ENCODE assay signal across 9 cellular contexts in genomic region chr3:122572940-122573412, GRCh38. TPM values are rescaled to one million over a fixed set of nuclear protein-coding genes. Genes with fewer than 3 reads are reported as not detected.
A peak's percentile ranks its signal among the peaks of the same experiment; 100 is the strongest.
DNase-seq lines count a peak whose midpoint lies in the region; ATAC-seq, FAIRE-seq and TF ChIP-seq lines count a peak whose summit lies in the region.
"Had no signal": no experiment of that assay in that cellular context is flagged by ENCODE, and none has a peak within 500 bp of the region (broad histone marks: within the 10 kb centered on the region; RNA-seq: fewer than 3 reads in every experiment).

No MANE protein-coding gene starts in this region.

- peak overlapping the region; percentile 31; the same call in 2 of the 3 replicates for H3K4me2 ChIP-seq in A549
- no peak overlapping the region for H3K4me2 ChIP-seq in astrocyte (ENCODE audit: low read length)

- H3K27ac Mint-ChIP-seq in astrocyte (ENCODE audit: unreplicated experiment), result peak overlapping the region; percentile 34
- H3K27ac Mint-ChIP-seq in naive B cell, result peak overlapping the region; percentile 94 to 99 (median 97)
- H3K27ac Mint-ChIP-seq: brain had no signal

- H3K27me3 Mint-ChIP-seq in astrocyte (ENCODE audit: low read depth, unreplicated experiment) (no peaks in the 10 kb centered on the region), naive B cell (no peaks in the 10 kb centered on the region)

- H3K4me3 ChIP-seq in A549, result no peak overlapping the region
- H3K4me3 ChIP-seq in astrocyte (ENCODE audit: insufficient read depth, low read depth, low read length), result no peak overlapping the region
- H3K4me3 ChIP-seq in aorta (ENCODE audit: low read length in 2 of 2), result no peak overlapping the region
- no peak overlapping the region for H3K4me3 ChIP-seq in dorsolateral prefrontal cortex

- H3K36me3 Mint-ChIP-seq in astrocyte (ENCODE audit: low read depth, unreplicated experiment) (peaks cover 39% of the 10 kb centered on the region), naive B cell (peaks cover 7 to 11% of the 10 kb centered on the region in 2 donors)
- H3K36me3 Mint-ChIP-seq: brain had no signal

- TF ChIP-seq RAD21 in A549 (conservative IDR thresholded peaks at IDR 0.05 in 1 of 2, IDR thresholded peaks at IDR 0.05 in 1 of 2), result no peak

- H3K9me3 Mint-ChIP-seq in astrocyte (ENCODE audit: unreplicated experiment), result no peaks in the 10 kb centered on the region
- H3K9me3 Mint-ChIP-seq in naive B cell, result peaks cover 0 to 4% (median 2%) of the 10 kb centered on the region in 7 donors
- H3K9me3 Mint-ChIP-seq: brain had no signal

- FAIRE-seq in A549 (lab: Jason Lieb, UNC) (no peak), astrocyte (lab: Jason Lieb, UNC) (peak; percentile 26)

- DNase-seq in A549 (ENCODE audit: low read depth in 1 of 2, low spot score in 1 of 2) (peak in 1 of 2 experiments; percentile 43), GM20000 (ENCODE audit: low spot score) (peak; percentile 54), NCI-H69 (lab: John Stamatoyannopoulos, UW) (peak; percentile 22), astrocyte (ENCODE audit: low read depth) (peak; percentile 3), naive B cell (peak; percentile 57), RKO (ENCODE audit: low spot score) (no peak), aorta (no peak), dorsolateral prefrontal cortex (no peak)

- TF ChIP-seq EP300 in A549 (IDR thresholded peaks at IDR 0.05), result no peak

- WGBS in A549 (ENCODE audit: missing lambda C conversion rate), result 54% methylated on average over 3 of the region's 3 CpGs
- 75 to 81% methylated on average over 3 of the region's 3 CpGs for WGBS in aorta, 2 donors

- no peak overlapping the region for H2AFZ ChIP-seq in astrocyte (ENCODE audit: low read depth, low read length)

- POLR2A ChIA-PET in A549 (lab: Yijun Ruan, JAX), result no interaction called here

- H3K9ac ChIP-seq in astrocyte (ENCODE audit: low read length), result no peak overlapping the region

- peak overlapping the region; percentile 75 for H3K4me3 Mint-ChIP-seq in astrocyte (ENCODE audit: unreplicated experiment)
- peak overlapping the region in 6 of 8 donors; percentile 30 to 86 (median 48) for H3K4me3 Mint-ChIP-seq in naive B cell
- H3K4me3 Mint-ChIP-seq: brain had no signal

- no peaks in the 10 kb centered on the region for H3K79me2 ChIP-seq in astrocyte (ENCODE audit: insufficient read depth, low read length)

- H3K27me3 ChIP-seq in astrocyte (ENCODE audit: insufficient read depth, low read length), result no peaks in the 10 kb centered on the region
- no peaks in the 10 kb centered on the region for H3K27me3 ChIP-seq in aorta (ENCODE audit: control insufficient read depth in 1 of 2, insufficient read depth in 2 of 2, low read length in 1 of 2)
- peaks cover 0 to 12% (median 0%) of the 10 kb centered on the region in 45 donors for H3K27me3 ChIP-seq in dorsolateral prefrontal cortex

- peaks cover 11% of the 10 kb centered on the region for H3K36me3 ChIP-seq in astrocyte (ENCODE audit: insufficient read depth, low read length)
- peaks cover 0 to 3% of the 10 kb centered on the region in 2 donors for H3K36me3 ChIP-seq in aorta (ENCODE audit: control insufficient read depth in 1 of 2, insufficient read depth in 2 of 2, low read length in 1 of 2)

- no peaks in the 10 kb centered on the region for H4K20me1 ChIP-seq in astrocyte (ENCODE audit: insufficient read depth, low read length)

- H3K27ac ChIP-seq in A549, result peak overlapping the region in 1 of 2 experiments; percentile 20; a peak in 1 of 6 replicates
- H3K27ac ChIP-seq in astrocyte (ENCODE audit: low read depth, low read length), result no peak overlapping the region
- no peak overlapping the region for H3K27ac ChIP-seq in aorta (ENCODE audit: low read depth in 1 of 2, low read length in 2 of 2)
- no peak overlapping the region for H3K27ac ChIP-seq in dorsolateral prefrontal cortex

- no peaks in the 10 kb centered on the region for H3K9me3 ChIP-seq in A549
- H3K9me3 ChIP-seq in astrocyte (ENCODE audit: insufficient read depth, low read depth, low read length), result no peaks in the 10 kb centered on the region
- H3K9me3 ChIP-seq in aorta (ENCODE audit: control insufficient read depth, low read length), result no peaks in the 10 kb centered on the region

- ATAC-seq in A549, result peak; percentile 47 to 53; a peak in 5 of 6 replicates
- ATAC-seq in naive B cell (ENCODE audit: low read depth in 2 of 2), result peak; percentile 13 to 15
- ATAC-seq in aorta (ENCODE audit: low FRiP score), result no peak

- CTCF ChIA-PET in A549 (lab: Yijun Ruan, JAX), result interaction anchor here (1.3 kb wide), 1 partner anchor 13 kb away, joined by 4 read pairs; no protein-coding TSS in a partner anchor

- TF ChIP-seq POLR2A in A549 (IDR thresholded peaks at IDR 0.05; ENCODE audit: low read length), result no peak

- H3K4me1 Mint-ChIP-seq in astrocyte (ENCODE audit: low read depth, unreplicated experiment) (peaks cover 35% of the 10 kb centered on the region), naive B cell (peaks cover 64 to 78% (median 75%) of the 10 kb centered on the region in 3 donors)

- intact Hi-C loops in aorta (cut with DNase I), result no loop called here
- intact Hi-C loops in dorsolateral prefrontal cortex (cut with DNase I), result no loop called here

- TF ChIP-seq CTCF in A549 (IDR thresholded peaks at IDR 0.05), result no peak
- TF ChIP-seq CTCF in GM20000 (IDR thresholded peaks at IDR 0.05; ENCODE audit: extremely low read depth, missing control alignments), result no peak
- no peak for TF ChIP-seq CTCF in astrocyte (IDR thresholded peaks at IDR 0.05; ENCODE audit: insufficient read depth, low read depth, low read length)
- no peak for TF ChIP-seq CTCF in dorsolateral prefrontal cortex (IDR thresholded peaks at IDR 0.05 in 54 of 56, conservative IDR thresholded peaks at IDR 0.05 in 2 of 56; ENCODE audit: low read depth in 1 of 56, partially characterized antibody in 56 of 56)

- H3K4me1 ChIP-seq in A549, result peaks cover 12% of the 10 kb centered on the region
- H3K4me1 ChIP-seq in astrocyte (ENCODE audit: insufficient read depth, low read length), result peaks cover 6% of the 10 kb centered on the region
- H3K4me1 ChIP-seq in aorta (ENCODE audit: control insufficient read depth in 1 of 2, insufficient read depth in 2 of 2, low read length in 2 of 2), result no peaks in the 10 kb centered on the region

TF ChIP-seq in A549, 52 proteins besides CTCF, POLR2A, EP300 and RAD21 (continues in another document):
- TF ChIP-seq CHD2 (IDR thresholded peaks at IDR 0.05; ENCODE audit: low read length, partially characterized antibody) (no peak), CBX2 (IDR thresholded peaks at IDR 0.05; ENCODE audit: borderline replicate concordance, low read depth) (no peak), CHD4 (IDR thresholded peaks at IDR 0.05; ENCODE audit: borderline replicate concordance) (no peak), GATA3 (IDR thresholded peaks at IDR 0.05; ENCODE audit: borderline replicate concordance) (no peak), MAFK (IDR thresholded peaks at IDR 0.05; ENCODE audit: partially characterized antibody) (no peak), NR3C1 (IDR thresholded peaks at IDR 0.05) (no peak), ZFP36 (IDR thresholded peaks at IDR 0.05; ENCODE audit: borderline replicate concordance, partially characterized antibody) (no peak), HOXA7 (CRISPR knock-in tag; IDR thresholded peaks at IDR 0.05) (no peak), HDAC2 (IDR thresholded peaks at IDR 0.05) (no peak)

RNA-seq across cellular contexts. Expression of gene PARP15, which starts 4.5 kb away (rescaled TPM):
- polyA plus RNA-seq in A549 (2011; rRNA removed) (0.05 TPM in 1 of 2 replicates, not detected in the other), A549 (2017; fragmentation: RNase III; extraction: RNeasy Plus Mini Kit Qiagen cat#74134 plus additional on column Dnase treatment) (not detected in 3 replicates), naive B cell (ENCODE audit: low read depth in 6 of 6) (10 to 100 TPM; 10.9 to 24.4 (median 17.8) TPM), aorta (under 1 TPM; 0.13 to 0.28 TPM)
- not detected in 2 replicates for polyA plus RNA-seq in A549 (2012; cell fraction: cytosol; rRNA removed)
- not detected in 2 replicates for polyA plus RNA-seq in A549 (2012; cell fraction: nucleus; rRNA removed)
- polyA minus RNA-seq in A549 (2011; rRNA and poly(A)+ RNA removed), result 0.10 TPM in 1 of 2 replicates, not detected in the other
- total RNA-seq in astrocyte (0.09 and 0.22 TPM in 2 replicates), aorta (1 to 10 TPM; 2.3 to 7.3 TPM), dorsolateral prefrontal cortex (1 to 10 TPM in 11 of 120 experiments, under 1 TPM in 108, not detected in 1; 0.13 to 3.0 (median 0.57) TPM)

RNA-seq across cellular contexts. Expression of gene DTX3L, which starts 8.8 kb away (rescaled TPM):
- polyA plus RNA-seq in A549 (2011; rRNA removed), result 4.2 and 6.9 TPM in 2 replicates
- polyA plus RNA-seq in A549 (2012; cell fraction: cytosol; rRNA removed), result 0.91 and 1.3 TPM in 2 replicates
- polyA plus RNA-seq in A549 (2012; cell fraction: nucleus; rRNA removed), result 0.53 and 1.4 TPM in 2 replicates
- polyA plus RNA-seq in A549 (2017; fragmentation: RNase III; extraction: RNeasy Plus Mini Kit Qiagen cat#74134 plus additional on column Dnase treatment), result 5.3 to 6.8 TPM (median 5.7 TPM) in 3 replicates
- polyA minus RNA-seq in A549 (2011; rRNA and poly(A)+ RNA removed), result 4.3 and 5.1 TPM in 2 replicates
- total RNA-seq in astrocyte, result 81.2 and 86.3 TPM in 2 replicates
- polyA plus RNA-seq in naive B cell (ENCODE audit: low read depth in 6 of 6), result 10 to 100 TPM; 10.9 to 34.1 (median 27.0) TPM
- 10 to 100 TPM; 26.6 to 33.3 TPM for total RNA-seq in aorta
- 1 to 10 TPM; 5.5 to 6.0 TPM for polyA plus RNA-seq in aorta
- total RNA-seq in dorsolateral prefrontal cortex, result 10 to 100 TPM in 44 of 120 experiments, 1 to 10 TPM in 76; 2.9 to 28.9 (median 9.0) TPM

RNA-seq across cellular contexts. Expression of gene PARP9, which starts 8.9 kb away (rescaled TPM):
- polyA plus RNA-seq in A549 (2011; rRNA removed) (11.7 and 12.6 TPM in 2 replicates), A549 (2017; fragmentation: RNase III; extraction: RNeasy Plus Mini Kit Qiagen cat#74134 plus additional on column Dnase treatment) (4.5 to 7.0 TPM (median 5.1 TPM) in 3 replicates), naive B cell (ENCODE audit: low read depth in 6 of 6) (10 to 100 TPM; 13.1 to 26.2 (median 18.8) TPM), aorta (10 to 100 TPM; 13.5 to 20.5 TPM)
- polyA plus RNA-seq in A549 (2012; cell fraction: cytosol; rRNA removed), result 2.3 and 2.5 TPM in 2 replicates
- 2.0 and 2.5 TPM in 2 replicates for polyA plus RNA-seq in A549 (2012; cell fraction: nucleus; rRNA removed)
- 3.6 and 3.9 TPM in 2 replicates for polyA minus RNA-seq in A549 (2011; rRNA and poly(A)+ RNA removed)
- total RNA-seq in astrocyte (74.1 and 86.0 TPM in 2 replicates), aorta (10 to 100 TPM; 30.4 to 41.9 TPM), dorsolateral prefrontal cortex (10 to 100 TPM in 78 of 120 experiments, 1 to 10 TPM in 42; 4.7 to 38.4 (median 11.6) TPM)

RNA-seq across cellular contexts. Expression of gene KPNA1, which starts 58.2 kb away (rescaled TPM):
- polyA plus RNA-seq in A549 (2011; rRNA removed) (81.8 and 86.6 TPM in 2 replicates), A549 (2017; fragmentation: RNase III; extraction: RNeasy Plus Mini Kit Qiagen cat#74134 plus additional on column Dnase treatment) (48.1 to 50.7 TPM (median 48.9 TPM) in 3 replicates), naive B cell (ENCODE audit: low read depth in 6 of 6) (10 to 100 TPM; 31.5 to 44.1 (median 34.5) TPM), aorta (10 to 100 TPM; 11.6 to 14.9 TPM)
- polyA plus RNA-seq in A549 (2012; cell fraction: cytosol; rRNA removed), result 19.6 and 25.4 TPM in 2 replicates
- 14.9 and 20.9 TPM in 2 replicates for polyA plus RNA-seq in A549 (2012; cell fraction: nucleus; rRNA removed)
- polyA minus RNA-seq in A549 (2011; rRNA and poly(A)+ RNA removed), result 56.5 and 78.2 TPM in 2 replicates
- total RNA-seq in astrocyte (160 and 165 TPM in 2 replicates), aorta (10 to 100 TPM; 71.8 to 74.1 TPM), dorsolateral prefrontal cortex (100 to 1,000 TPM in 22 of 120 experiments, 10 to 100 TPM in 98; 54.6 to 126 (median 91.1) TPM)

Comparison
In these comparisons a context has a peak if more than half of its experiments do, and no peak if none do; other contexts are left out.
1. DNase-seq: peak in GM20000 (single experiment), NCI-H69 (single experiment), astrocyte (single experiment) and naive B cell (single experiment); none in RKO (single experiment), aorta (0 of 2) and dorsolateral prefrontal cortex (0 of 10).